8 cellular contexts compared by ENCODE assay signal in the genomic region with DNA sequence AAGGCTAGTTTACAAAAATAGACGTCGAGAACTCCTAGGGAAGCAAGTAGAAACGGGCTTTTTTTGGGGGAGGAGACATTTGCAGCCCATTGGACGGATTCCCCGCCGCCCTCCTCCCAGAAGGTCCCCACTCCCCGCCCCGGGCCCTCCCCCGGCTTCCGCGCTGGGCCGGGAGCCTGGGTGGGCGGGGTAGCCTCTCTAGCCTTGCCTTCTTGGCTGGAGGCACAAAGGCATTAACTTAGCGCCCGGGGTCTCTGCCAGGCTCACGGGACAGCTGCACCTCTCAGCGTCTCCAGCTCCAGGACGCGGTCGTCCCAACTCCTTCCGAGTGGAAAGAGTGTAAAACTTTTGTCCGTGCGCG. TPM values are rescaled to one million over a fixed set of nuclear protein-coding genes. Genes with fewer than 3 reads are reported as not detected.
DNase-seq lines count a peak whose midpoint lies in the region; ATAC-seq, FAIRE-seq and TF ChIP-seq lines count a peak whose summit lies in the region.

A gene with protein sequence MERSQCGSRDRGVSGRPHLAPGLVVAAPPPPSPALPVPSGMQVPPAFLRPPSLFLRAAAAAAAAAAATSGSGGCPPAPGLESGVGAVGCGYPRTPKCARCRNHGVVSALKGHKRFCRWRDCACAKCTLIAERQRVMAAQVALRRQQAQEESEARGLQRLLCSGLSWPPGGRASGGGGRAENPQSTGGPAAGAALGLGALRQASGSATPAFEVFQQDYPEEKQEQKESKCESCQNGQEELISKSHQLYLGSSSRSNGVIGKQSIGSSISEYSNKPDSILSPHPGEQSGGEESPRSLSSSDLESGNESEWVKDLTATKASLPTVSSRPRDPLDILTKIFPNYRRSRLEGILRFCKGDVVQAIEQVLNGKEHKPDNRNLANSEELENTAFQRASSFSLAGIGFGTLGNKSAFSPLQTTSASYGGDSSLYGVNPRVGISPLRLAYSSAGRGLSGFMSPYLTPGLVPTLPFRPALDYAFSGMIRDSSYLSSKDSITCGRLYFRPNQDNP (plus strand): TSS at position 236 of the 361 bp plus-strand sequence. CDS start 242 bp downstream, outside the sequence.

- FAIRE-seq in H54 (lab: Jason Lieb, UNC), result peak; percentile 78

- peak within 1 kb of the TSS; percentile 71 to 89 for H3K27ac ChIP-seq in ascending aorta
- H3K27ac ChIP-seq in right cardiac atrium (ENCODE audit: low read length), result peak within 1 kb of the TSS; percentile 37
- H3K27ac ChIP-seq in Karpas-422 (ENCODE audit: low read length), result no peak within 1 kb of the TSS

- ATAC-seq in right cardiac atrium, result peak; percentile 99 to 100

- no peaks in the 10 kb centered on the region for H3K9me2 ChIP-seq in Karpas-422 (replicated peaks; ENCODE audit: insufficient read depth, low read length)

- H3K27me3 ChIP-seq in ascending aorta (peaks cover 4% of the 10 kb centered on the region), right cardiac atrium (ENCODE audit: control insufficient read depth, insufficient read depth) (no peaks in the 10 kb centered on the region), Karpas-422 (ENCODE audit: low read length) (no peaks in the 10 kb centered on the region)

- no peak within 1 kb of the TSS for H3K9ac ChIP-seq in Karpas-422 (ENCODE audit: low read length)

- H3K9me3 ChIP-seq in ascending aorta (no peaks in the 10 kb centered on the region), right cardiac atrium (ENCODE audit: control insufficient read depth, low read length) (no peaks in the 10 kb centered on the region), Karpas-422 (ENCODE audit: low read length) (no peaks in the 10 kb centered on the region)

- H3K36me3 ChIP-seq in ascending aorta, result no peaks in the 10 kb centered on the region
- no peaks in the 10 kb centered on the region for H3K36me3 ChIP-seq in Karpas-422 (ENCODE audit: insufficient read depth, low read length)

- H3K79me2 ChIP-seq in Karpas-422 (ENCODE audit: low read length), result no peaks in the 10 kb centered on the region

- DNase-seq in DMS 273 (lab: John Stamatoyannopoulos, UW; ENCODE audit: unreplicated experiment) (peak; percentile 97), H54 (ENCODE audit: insufficient read length, low spot score) (peak; percentile 61), NCI-H2081 treated with DMSO at 0.1 percent for 48 hours (lab: John Stamatoyannopoulos, UW) (peak; percentile 51), ascending aorta (ENCODE audit: low spot score in 2 of 2) (peak; percentile 21 to 84), right cardiac atrium (peak; percentile 87 to 94 (median 93)), pons (ENCODE audit: low spot score) (peak; percentile 54), Karpas-422 (no peak)
- DNase-seq in NK-92 treated with Interleukin-12 subunit alpha and Interleukin-12 subunit beta, amount 100 ng/mL, for 24 hours (lab: John Stamatoyannopoulos, UW), result no peak

- intact Hi-C loops in ascending aorta (cut with DNase I) (loop anchor here (5.0 kb wide), 1 partner anchor 644 kb away; a partner anchor contains a TSS), right cardiac atrium (cut with DNase I) (no loop called here)

- 2% methylated on average over 24 of the region's 24 CpGs for WGBS in right cardiac atrium

- TF ChIP-seq CTCF in ascending aorta (IDR thresholded peaks at IDR 0.05), result no peak

- no peaks in the 10 kb centered on the region for H4K20me1 ChIP-seq in Karpas-422 (ENCODE audit: insufficient read depth, low read depth, low read length)

- H3K4me3 ChIP-seq in ascending aorta, result peak within 1 kb of the TSS; percentile 88 to 98
- peak within 1 kb of the TSS; percentile 69 for H3K4me3 ChIP-seq in right cardiac atrium (ENCODE audit: low read length)
- H3K4me3 ChIP-seq in Karpas-422 (ENCODE audit: low read length), result no peak within 1 kb of the TSS

- H2AFZ ChIP-seq in Karpas-422 (ENCODE audit: low read length), result no peak within 1 kb of the TSS

- H3K4me1 ChIP-seq in ascending aorta (peaks cover 3 to 4% of the 10 kb centered on the region in 2 donors), right cardiac atrium (ENCODE audit: control insufficient read depth, insufficient read depth, low read length) (no peaks in the 10 kb centered on the region), Karpas-422 (ENCODE audit: low read length) (no peaks in the 10 kb centered on the region)

- no peak within 1 kb of the TSS for H3K4me2 ChIP-seq in Karpas-422 (ENCODE audit: low read depth, low read length, poor library complexity, severe bottlenecking)

- TF ChIP-seq POLR2A in H54 (IDR thresholded peaks at IDR 0.05; ENCODE audit: low read depth, low read length), result no peak

RNA-seq across cellular contexts. Expression of the gene that starts here (rescaled TPM):
- total RNA-seq in ascending aorta (not detected), right cardiac atrium (under 1 TPM; 0.31 to 0.76 (median 0.61) TPM)
- polyA plus RNA-seq in right cardiac atrium, result 0.20 TPM
- not detected in 2 replicates for total RNA-seq in Karpas-422 (2014; rRNA removed; shearing (Covaris generic); ENCODE audit: low replicate concordance)

Comparison
In these comparisons a context has a peak if more than half of its experiments do, and no peak if none do; other contexts are left out.
1. Peak in DNase-seq, H3K4me3 ChIP-seq and H3K27ac ChIP-seq in ascending aorta; RNA of the gene not detected or under 1 TPM.
2. Peak in DNase-seq, ATAC-seq, H3K4me3 ChIP-seq and H3K27ac ChIP-seq in right cardiac atrium; RNA of the gene not detected or under 1 TPM.
3. DNase-seq: peak in DMS 273 (single experiment), H54 (single experiment), NCI-H2081 treated with DMSO at 0.1 percent for 48 hours (single experiment) and pons (single experiment); none in Karpas-422 (single experiment) and NK-92 treated with Interleukin-12 subunit alpha and Interleukin-12 subunit beta, amount 100 ng/mL, for 24 hours (single experiment).